34 cellular contexts compared by ENCODE assay signal in the genomic region with DNA sequence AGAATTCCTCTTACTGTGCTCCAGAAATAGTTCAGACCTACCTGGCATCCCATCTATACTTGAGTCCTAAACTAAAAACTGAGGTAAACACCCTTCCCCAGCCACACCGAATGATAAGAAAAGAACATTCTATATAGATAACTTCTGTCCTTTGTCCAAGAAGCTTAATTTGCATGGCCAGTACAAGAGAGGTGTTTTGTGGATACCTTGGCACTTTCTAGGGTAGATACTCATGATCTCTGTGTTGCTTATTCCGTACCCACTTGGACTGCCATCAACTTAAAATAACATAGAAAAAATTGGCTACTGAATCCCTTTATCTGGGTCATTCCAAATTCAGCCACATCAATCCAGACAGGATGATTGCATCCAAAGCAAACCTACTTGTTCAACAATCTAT.
A peak's percentile ranks its signal among the peaks of the same experiment; 100 is the strongest.
DNase-seq lines count a peak whose midpoint lies in the region; ATAC-seq, FAIRE-seq and TF ChIP-seq lines count a peak whose summit lies in the region.
"Had no signal": no experiment of that assay in that cellular context is flagged by ENCODE, and none has a peak within 500 bp of the region (broad histone marks: within the 10 kb centered on the region; RNA-seq: fewer than 3 reads in every experiment).

No MANE protein-coding gene starts in this region.

- H3K4me1 ChIP-seq in left ventricle myocardium inferior (no peaks in the 10 kb centered on the region), right atrium auricular region (peaks cover 0 to 6% of the 10 kb centered on the region in 2 donors), HepG2 (ENCODE audit: insufficient read depth, low read length) (no peaks in the 10 kb centered on the region)
- H3K4me1 ChIP-seq: A549; BE2C; BLaER1; BLaER1 treated with 17β-estradiol and CSF1 and Interleukin-3, amounts not matched to agents 10 nM and 100 nM; Caco-2 had no signal

- no peaks in the 10 kb centered on the region for H3K36me3 ChIP-seq in left ventricle myocardium inferior
- H3K36me3 ChIP-seq in right atrium auricular region = no peaks in the 10 kb centered on the region
- H3K36me3 ChIP-seq in HepG2 (replicated peaks in 1 of 2; ENCODE audit: control insufficient read depth in 1 of 2, insufficient read depth in 2 of 2, low read length in 2 of 2) = no peaks in the 10 kb centered on the region
- H3K36me3 ChIP-seq: BE2C; BLaER1; BLaER1 treated with 17β-estradiol and CSF1 and Interleukin-3, amounts not matched to agents 10 nM and 100 nM had no signal

- DNase-seq in Right ventricle myocardium inferior (ENCODE audit: missing footprints) (no peak), left ventricle myocardium inferior (no peak), Right ventricle myocardium superior (no peak), right atrium auricular region (ENCODE audit: low spot score) (no peak), left ventricle myocardium superior (no peak), left cardiac atrium (no peak), D721Med (ENCODE audit: insufficient read length, low spot score) (no peak), HepG2 (ENCODE audit: low spot score) (no peak)
- DNase-seq: 8988T; ACHN; AML-193; BE2C; C1 segment of cervical spinal cord; Caco-2; Calu3; CD4-positive, alpha-beta memory T cell; CD4-positive, alpha-beta T cell; CD4-positive, CD25-positive, alpha-beta regulatory T cell; CD8-positive, alpha-beta memory T cell; CD8-positive, alpha-beta T cell; COR-L47; DMS 273 treated with DMSO at 0.1 percent for 48 hours; DMS153; DMS53; DMS79; DMS79 treated with DMSO at 0.1 percent for 48 hours; DND-41; EL had no signal

- H3K9me3 ChIP-seq in left ventricle myocardium inferior (replicated peaks) (no peaks in the 10 kb centered on the region), right atrium auricular region (no peaks in the 10 kb centered on the region), HepG2 (ENCODE audit: low read length) (peaks cover 6% of the 10 kb centered on the region; the same call in 1 of the 2 replicates)
- H3K9me3 ChIP-seq: A549; BE2C; BLaER1; BLaER1 treated with 17β-estradiol and CSF1 and Interleukin-3, amounts not matched to agents 10 nM and 100 nM; Caco-2 had no signal

- TF ChIP-seq POLR2A in HepG2 (IDR thresholded peaks at IDR 0.05; ENCODE audit: insufficient read depth in 1 of 2, low read depth in 2 of 2, low read length in 2 of 2) = no peak

- TF ChIP-seq RAD21 in HepG2 (CRISPR knock-in tag; IDR thresholded peaks at IDR 0.05) = no peak

- intact Hi-C loops in Right ventricle myocardium inferior (cut with DNase I) (no loop called here), left ventricle myocardium inferior (cut with micrococcal nuclease) (no loop called here), Right ventricle myocardium superior (cut with DNase I) (no loop called here), left ventricle myocardium superior (cut with micrococcal nuclease) (no loop called here), left cardiac atrium (cut with DNase I) (no loop called here), HepG2 (cut with micrococcal nuclease; ENCODE audit: unreplicated experiment) (no loop called here)

- no TSS peak for BruUV-seq in HepG2 (replicated peaks; lab: Mats Ljungman, UMichigan)

- FAIRE-seq in D721Med (lab: Jason Lieb, UNC) (peak; percentile 16), HepG2 (lab: Jason Lieb, UNC) (no peak)
- FAIRE-seq: A204.1, A549 had no signal

- no peak overlapping the region for H3K9ac ChIP-seq in HepG2 (ENCODE audit: insufficient read depth, low read depth, low read length)
- H3K9ac ChIP-seq: BLaER1; BLaER1 treated with 17β-estradiol and CSF1 and Interleukin-3, amounts not matched to agents 10 nM and 100 nM had no signal

- in situ Hi-C loops in HepG2 (cut with HindIII; ENCODE audit: extremely low pct_ligation_motif_present, low pct_unique_long_range_greater_than_20kb) = no loop called here

- 3% methylated on average over 2 of the region's 2 CpGs for WGBS in HepG2 (ENCODE audit: low lambda C conversion rate)

- H3K27ac ChIP-seq in left ventricle myocardium inferior (replicated peaks) (no peak overlapping the region), right atrium auricular region (no peak overlapping the region), HepG2 (ENCODE audit: extremely low read length, insufficient read depth, low read length) (no peak overlapping the region)
- H3K27ac ChIP-seq: 22Rv1; A549; BLaER1; BLaER1 treated with 17β-estradiol and CSF1 and Interleukin-3, amounts not matched to agents 10 nM and 100 nM; C4-2B had no signal

- no peak overlapping the region for H3K4me2 ChIP-seq in HepG2 (ENCODE audit: low read depth, low read length)
- H3K4me2 ChIP-seq: A549; BLaER1; BLaER1 treated with 17β-estradiol and CSF1 and Interleukin-3, amounts not matched to agents 10 nM and 100 nM had no signal

- H3K27me3 ChIP-seq in left ventricle myocardium inferior (ENCODE audit: low read depth) (no peaks in the 10 kb centered on the region), right atrium auricular region (no peaks in the 10 kb centered on the region), HepG2 (ENCODE audit: control insufficient read depth in 1 of 2, insufficient read depth in 2 of 2, low read length in 2 of 2) (no peaks in the 10 kb centered on the region)
- H3K27me3 ChIP-seq: BE2C; BLaER1; BLaER1 treated with 17β-estradiol and CSF1 and Interleukin-3, amounts not matched to agents 10 nM and 100 nM had no signal

- H4K20me1 ChIP-seq in HepG2 (ENCODE audit: insufficient read depth, low read length) = no peaks in the 10 kb centered on the region
- H4K20me1 ChIP-seq: BLaER1; BLaER1 treated with 17β-estradiol and CSF1 and Interleukin-3, amounts not matched to agents 10 nM and 100 nM had no signal

- ATAC-seq in Right ventricle myocardium inferior (peak; percentile 34), Right ventricle myocardium superior (ENCODE audit: poor library complexity) (peak; percentile 58), left ventricle myocardium superior (peak; percentile 46), left cardiac atrium (no peak), HepG2 (no peak)
- ATAC-seq: A549; CD8-positive, alpha-beta T cell had no signal

- no peaks in the 10 kb centered on the region for H3K79me2 ChIP-seq in HepG2 (ENCODE audit: insufficient read depth, low read length)

- POLR2A ChIA-PET in HepG2 (lab: Yijun Ruan, JAX) = no interaction called here

- TF ChIP-seq EP300 in HepG2 (IDR thresholded peaks at IDR 0.05; ENCODE audit: low read depth in 2 of 2, low read length in 2 of 2) = no peak
- TF ChIP-seq EP300 in HepG2 (CRISPR knock-in tag; IDR thresholded peaks at IDR 0.05; ENCODE audit: borderline replicate concordance) = no peak

- no peak overlapping the region for H2AFZ ChIP-seq in HepG2 (ENCODE audit: low read length)

- TF ChIP-seq CTCF in left ventricle myocardium inferior (IDR thresholded peaks at IDR 0.05; ENCODE audit: borderline replicate concordance) = no peak
- TF ChIP-seq CTCF in right atrium auricular region (IDR thresholded peaks at IDR 0.05) = no peak
- no peak for TF ChIP-seq CTCF in D721Med (IDR thresholded peaks at IDR 0.05; ENCODE audit: insufficient read depth, missing control alignments)
- no peak for TF ChIP-seq CTCF in HepG2 (CRISPR knock-in tag; IDR thresholded peaks at IDR 0.05)

- CTCF ChIA-PET in HepG2 (lab: Yijun Ruan, JAX; ENCODE audit: low intra/inter-chr PET ratio, low total read pairs) = no interaction called here

- H3K4me3 ChIP-seq in left ventricle myocardium inferior (no peak overlapping the region), right atrium auricular region (no peak overlapping the region), HepG2 (replicated peaks in 1 of 3; ENCODE audit: insufficient read depth in 1 of 3, low read depth in 2 of 3, low read length in 3 of 3) (no peak overlapping the region)
- H3K4me3 ChIP-seq: A549; BLaER1; BLaER1 treated with 17β-estradiol and CSF1 and Interleukin-3, amounts not matched to agents 10 nM and 100 nM had no signal

TF ChIP-seq in HepG2, 621 proteins besides CTCF, POLR2A, EP300 and RAD21:
- TF ChIP-seq ZNF569 (CRISPR knock-in tag; IDR thresholded peaks at IDR 0.05; ENCODE audit: borderline replicate concordance) (no peak), KAT2B (IDR thresholded peaks at IDR 0.05; ENCODE audit: borderline replicate concordance, low read depth, low read length) (no peak), MLLT10 (CRISPR knock-in tag; IDR thresholded peaks at IDR 0.05) (no peak), ZNF547 (CRISPR knock-in tag; IDR thresholded peaks at IDR 0.05) (no peak), ZNF234 (CRISPR knock-in tag; conservative IDR thresholded peaks at IDR 0.05) (no peak), MTA3 (CRISPR knock-in tag; IDR thresholded peaks at IDR 0.05) (no peak), DR1 (CRISPR knock-in tag; IDR thresholded peaks at IDR 0.05) (no peak), ZNF543 (CRISPR knock-in tag; IDR thresholded peaks at IDR 0.05) (no peak), GFI1 (CRISPR knock-in tag; IDR thresholded peaks at IDR 0.05; ENCODE audit: borderline replicate concordance) (no peak)
- TF ChIP-seq, protein P1, sequence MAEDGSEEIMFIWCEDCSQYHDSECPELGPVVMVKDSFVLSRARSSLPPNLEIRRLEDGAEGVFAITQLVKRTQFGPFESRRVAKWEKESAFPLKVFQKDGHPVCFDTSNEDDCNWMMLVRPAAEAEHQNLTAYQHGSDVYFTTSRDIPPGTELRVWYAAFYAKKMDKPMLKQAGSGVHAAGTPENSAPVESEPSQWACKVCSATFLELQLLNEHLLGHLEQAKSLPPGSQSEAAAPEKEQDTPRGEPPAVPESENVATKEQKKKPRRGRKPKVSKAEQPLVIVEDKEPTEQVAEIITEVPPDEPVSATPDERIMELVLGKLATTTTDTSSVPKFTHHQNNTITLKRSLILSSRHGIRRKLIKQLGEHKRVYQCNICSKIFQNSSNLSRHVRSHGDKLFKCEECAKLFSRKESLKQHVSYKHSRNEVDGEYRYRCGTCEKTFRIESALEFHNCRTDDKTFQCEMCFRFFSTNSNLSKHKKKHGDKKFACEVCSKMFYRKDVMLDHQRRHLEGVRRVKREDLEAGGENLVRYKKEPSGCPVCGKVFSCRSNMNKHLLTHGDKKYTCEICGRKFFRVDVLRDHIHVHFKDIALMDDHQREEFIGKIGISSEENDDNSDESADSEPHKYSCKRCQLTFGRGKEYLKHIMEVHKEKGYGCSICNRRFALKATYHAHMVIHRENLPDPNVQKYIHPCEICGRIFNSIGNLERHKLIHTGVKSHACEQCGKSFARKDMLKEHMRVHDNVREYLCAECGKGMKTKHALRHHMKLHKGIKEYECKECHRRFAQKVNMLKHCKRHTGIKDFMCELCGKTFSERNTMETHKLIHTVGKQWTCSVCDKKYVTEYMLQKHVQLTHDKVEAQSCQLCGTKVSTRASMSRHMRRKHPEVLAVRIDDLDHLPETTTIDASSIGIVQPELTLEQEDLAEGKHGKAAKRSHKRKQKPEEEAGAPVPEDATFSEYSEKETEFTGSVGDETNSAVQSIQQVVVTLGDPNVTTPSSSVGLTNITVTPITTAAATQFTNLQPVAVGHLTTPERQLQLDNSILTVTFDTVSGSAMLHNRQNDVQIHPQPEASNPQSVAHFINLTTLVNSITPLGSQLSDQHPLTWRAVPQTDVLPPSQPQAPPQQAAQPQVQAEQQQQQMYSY (CRISPR knock-in tag; IDR thresholded peaks at IDR 0.05) = no peak
TF ChIP-seq in HepG2: peak in this region for 0.

Comparison
In these comparisons a context has a peak if more than half of its experiments do, and no peak if none do; other contexts are left out.
1. ATAC-seq: peak in Right ventricle myocardium inferior (single experiment), Right ventricle myocardium superior (single experiment) and left ventricle myocardium superior (single experiment); none in left cardiac atrium (0 of 2) and HepG2 (single experiment).